In the genomic region with DNA sequence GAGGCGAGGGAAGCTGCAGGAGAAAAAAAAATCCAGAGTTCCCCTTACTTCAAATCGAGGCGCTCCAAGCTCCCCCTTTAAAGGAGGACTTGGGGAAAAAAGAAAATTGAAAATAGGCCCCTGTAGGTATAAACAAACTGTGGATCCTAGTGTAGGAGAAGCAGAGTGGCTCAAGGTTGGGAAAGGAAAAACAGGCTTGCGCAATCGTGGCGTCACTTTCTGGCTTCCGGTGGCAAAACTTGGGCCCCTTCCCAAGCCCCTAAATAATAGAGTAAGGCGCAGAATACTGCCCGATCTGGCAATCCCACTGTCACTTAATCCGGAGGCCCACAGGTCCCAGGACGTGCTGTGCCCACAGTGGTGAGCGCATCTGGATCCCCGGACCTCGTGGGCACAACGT, we compare ENCODE assay signal across 24 cellular contexts. TPM values are rescaled to one million over a fixed set of nuclear protein-coding genes. Genes with fewer than 3 reads are reported as not detected.
"Had no signal": no experiment of that assay in that cellular context is flagged by ENCODE, and none has a peak within 500 bp of the region (broad histone marks: within the 10 kb centered on the region; RNA-seq: fewer than 3 reads in every experiment).

No MANE protein-coding gene starts in this region.

- H3K4me1 ChIP-seq: psoas muscle, transverse colon had no signal

- FAIRE-seq: TTC549 had no signal

- H3K4me1 Mint-ChIP-seq: activated CD4-positive, alpha-beta T cell treated with anti-CD3 and anti-CD28 coated beads for 36 hours had no signal

- H3K36me3 ChIP-seq: transverse colon had no signal

- H3K27ac ChIP-seq: epithelial cell of prostate, psoas muscle, skin epidermis, transverse colon had no signal

- H3K4me3 Mint-ChIP-seq: activated CD4-positive, alpha-beta T cell treated with anti-CD3 and anti-CD28 coated beads for 36 hours; activated naive CD8-positive, alpha-beta T cell; activated T-helper 1 cell treated with anti-CD3 and anti-CD28 coated beads, Interleukin-12 subunit alpha, Interleukin-12 subunit beta, Interleukin-2, Interleukin-4 antibody, amounts not matched to agents 30 ng/mL and 10 ng/mL and 1 ng/mL, durations not matched to agents 14 hours and 24 hours and 36 hours; effector memory CD8-positive, alpha-beta T cell; stimulated activated naive CD8-positive, alpha-beta T cell treated with anti-CD3 and anti-CD28 coated beads, Interleukin-15, Interleukin-2, amounts not matched to agents 100 ng/mL and 50 ng/mL, for 24 hours; T-helper 2 cell treated with Interferon-gamma antibody and Interleukin-4, amounts not matched to agents 5 μg/mL and 100 μg/mL, for 36 hours had no signal

- H3K9me3 Mint-ChIP-seq: activated T-helper 1 cell treated with anti-CD3 and anti-CD28 coated beads, Interleukin-12 subunit alpha, Interleukin-12 subunit beta, Interleukin-2, Interleukin-4 antibody, amounts not matched to agents 30 ng/mL and 10 ng/mL and 1 ng/mL, durations not matched to agents 14 hours and 24 hours and 36 hours; stimulated activated naive CD8-positive, alpha-beta T cell treated with anti-CD3 and anti-CD28 coated beads, Interleukin-15, Interleukin-2, amounts not matched to agents 100 ng/mL and 50 ng/mL, for 24 hours; T-helper 2 cell treated with Interferon-gamma antibody and Interleukin-4, amounts not matched to agents 5 μg/mL and 100 μg/mL, for 36 hours had no signal

- H3K4me3 ChIP-seq: psoas muscle, skin epidermis, transverse colon had no signal

- ATAC-seq: activated CD4-positive, alpha-beta T cell treated with anti-CD3 and anti-CD28 coated beads for 36 hours; effector memory CD8-positive, alpha-beta T cell; left ventricle myocardium superior; psoas muscle; right cardiac atrium had no signal

- H3K36me3 Mint-ChIP-seq: activated naive CD8-positive, alpha-beta T cell had no signal

- H3K27ac Mint-ChIP-seq: activated CD4-positive, alpha-beta T cell treated with anti-CD3 and anti-CD28 coated beads for 36 hours; activated naive CD8-positive, alpha-beta T cell; activated T-helper 1 cell treated with anti-CD3 and anti-CD28 coated beads, Interleukin-12 subunit alpha, Interleukin-12 subunit beta, Interleukin-2, Interleukin-4 antibody, amounts not matched to agents 30 ng/mL and 10 ng/mL and 1 ng/mL, durations not matched to agents 14 hours and 24 hours and 36 hours; effector memory CD8-positive, alpha-beta T cell; stimulated activated naive CD8-positive, alpha-beta T cell treated with anti-CD3 and anti-CD28 coated beads, Interleukin-15, Interleukin-2, amounts not matched to agents 100 ng/mL and 50 ng/mL, for 24 hours; T-helper 2 cell treated with Interferon-gamma antibody and Interleukin-4, amounts not matched to agents 5 μg/mL and 100 μg/mL, for 36 hours had no signal

- H3K9me3 ChIP-seq: psoas muscle, transverse colon had no signal

- DNase-seq: activated CD4-positive, alpha-beta T cell treated with anti-CD3 and anti-CD28 coated beads for 36 hours; activated CD4-positive, alpha-beta T cell treated with anti-CD3 and anti-CD28 coated beads, Interleukin-2, amount 50 U/mL, for 48 hours; activated gamma-delta T cell treated with Interleukin-2 at 50 U/mL for 16 hours; activated T-cell treated with anti-CD3 and anti-CD28 coated beads for 4 hours; effector memory CD8-positive, alpha-beta T cell; foreskin fibroblast; hippocampal formation; left ventricle myocardium superior; psoas muscle; right cardiac atrium; stimulated activated CD4-positive, alpha-beta T cell treated with anti-CD3 and anti-CD28 coated beads, Interleukin-15, amount 100 ng/mL, for 24 hours; stimulated activated CD4-positive, alpha-beta T cell treated with anti-CD3 and anti-CD28 coated beads, Interleukin-2, amount 100 ng/mL, for 48 hours; transverse colon had no signal

RNA-seq across cellular contexts. Expression of gene PAX1, which starts 8.0 kb away (rescaled TPM):
- total RNA-seq: activated CD4-positive, alpha-beta T cell treated with anti-CD3 and anti-CD28 coated beads for 36 hours; activated T-helper 1 cell treated with anti-CD3 and anti-CD28 coated beads, Interleukin-12 subunit alpha, Interleukin-12 subunit beta, Interleukin-2, Interleukin-4 antibody, amounts not matched to agents 30 ng/mL and 10 ng/mL and 1 ng/mL, durations not matched to agents 14 hours and 24 hours and 36 hours; dermis microvascular lymphatic vessel endothelial cell; glomerular endothelial cell; left ventricle myocardium superior; mononuclear cell; right cardiac atrium; transverse colon had no signal
- polyA plus RNA-seq: neural cell, right cardiac atrium had no signal
